Comparison of ENCODE assay signal across 27 cellular contexts in the genomic region with DNA sequence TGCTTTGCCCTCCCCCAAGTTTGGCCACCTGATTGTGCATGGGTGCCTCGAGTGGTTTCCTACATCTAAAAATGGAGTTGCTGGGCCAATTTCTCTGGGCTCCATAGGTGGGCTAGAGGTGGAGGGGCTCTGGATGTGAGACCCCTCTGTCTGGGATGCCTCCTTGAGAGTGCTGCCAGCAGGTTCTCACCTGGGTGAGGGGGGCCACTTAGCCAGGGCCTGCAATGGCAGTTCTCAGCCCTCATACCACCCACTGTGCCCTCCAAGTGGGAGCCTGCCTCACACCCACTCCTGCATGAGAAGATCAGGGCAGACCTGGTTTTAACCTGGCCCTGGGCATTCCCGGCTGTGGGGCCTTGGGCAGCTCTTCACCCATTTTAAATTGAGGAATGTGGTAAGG.
DNase-seq lines count a peak whose midpoint lies in the region; TF ChIP-seq lines count a peak whose summit lies in the region.
"Had no signal": no experiment of that assay in that cellular context is flagged by ENCODE, and none has a peak within 500 bp of the region (broad histone marks: within the 10 kb centered on the region; RNA-seq: fewer than 3 reads in every experiment).

No MANE protein-coding gene starts in this region.

- H3K36me3 ChIP-seq in HEK293 (ENCODE audit: control insufficient read depth in 2 of 2, insufficient read depth in 1 of 2, low read length in 2 of 2) (peaks cover 0 to 89% of the 10 kb centered on the region in 2 experiments), Peyer's patch (peaks cover 0 to 79% (median 0%) of the 10 kb centered on the region in 3 donors), sigmoid colon (peaks cover 0 to 73% (median 15%) of the 10 kb centered on the region in 4 donors)

- TF ChIP-seq CTCF in HEK293 (tag by site-specific recombination; IDR thresholded peaks at IDR 0.05) (no peak), Peyer's patch (IDR thresholded peaks at IDR 0.05) (no peak), sigmoid colon (IDR thresholded peaks at IDR 0.05) (no peak)

- intact Hi-C loops in sigmoid colon (cut with DNase I), result no loop called here

- WGBS in sigmoid colon, 2 donors, result 89% methylated on average over 2 of the region's 2 CpGs

- no peaks in the 10 kb centered on the region for H3K27me3 ChIP-seq in Peyer's patch
- H3K27me3 ChIP-seq in sigmoid colon, result no peaks in the 10 kb centered on the region

- peak in 2 of 3 donors; percentile 18 to 27 for DNase-seq in Peyer's patch
- DNase-seq in islet precursor cell, result peak; percentile 42
- peak; percentile 54 for DNase-seq in sigmoid colon
- no peak for DNase-seq in NCI-H2107 (lab: John Stamatoyannopoulos, UW)
- no peak for DNase-seq in NCI-H2029 (lab: John Stamatoyannopoulos, UW)
- DNase-seq in GF-D8 (lab: John Stamatoyannopoulos, UW), result no peak
- DNase-seq in RKO (ENCODE audit: low spot score), result no peak
- DNase-seq: Caco-2; CD8-positive, alpha-beta T cell; DMS 273 treated with DMSO at 0.1 percent for 48 hours; DMS79; EL; GDM1; KBM-7; NCI-H1105 treated with DMSO at 0.1 percent for 48 hours; NCI-H146; NCI-H1930; NCI-H446 treated with DMSO at 0.1 percent for 48 hours; NCI-H526; NCI-H82; NK-92 treated with Interleukin-12 subunit alpha and Interleukin-12 subunit beta, amount 100 ng/mL, for 24 hours; PC-9; SIG-M5 had no signal

- CTCF ChIA-PET in HEK293 (lab: Yijun Ruan, JAX), result interaction anchor here (1.0 kb wide), 2 partner anchors 16 to 62 kb away, joined by 3 read pairs; no protein-coding TSS in a partner anchor

- POLR2A ChIA-PET in HEK293 (lab: Yijun Ruan, JAX), result no interaction called here

- H3K9me3 ChIP-seq in HEK293 (ENCODE audit: control insufficient read depth, insufficient read depth, low read depth, low read length), result no peaks in the 10 kb centered on the region
- H3K9me3 ChIP-seq in Peyer's patch, result no peaks in the 10 kb centered on the region
- no peaks in the 10 kb centered on the region for H3K9me3 ChIP-seq in sigmoid colon
- H3K9me3 ChIP-seq: Caco-2 had no signal

- no peak for TF ChIP-seq EP300 in sigmoid colon (IDR thresholded peaks at IDR 0.05)

- H3K4me3 ChIP-seq in HEK293 (ENCODE audit: low read depth, low read length) (no peak overlapping the region), Peyer's patch (no peak overlapping the region), sigmoid colon (no peak overlapping the region)
- H3K4me3 ChIP-seq: PC-9, SK-N-MC had no signal

- H3K4me1 ChIP-seq in HEK293 (ENCODE audit: control insufficient read depth, insufficient read depth, low read length) (no peaks in the 10 kb centered on the region), Peyer's patch (no peaks in the 10 kb centered on the region), sigmoid colon (peaks cover 0 to 12% (median 0%) of the 10 kb centered on the region in 4 donors)
- H3K4me1 ChIP-seq: Caco-2 had no signal

- no peak for TF ChIP-seq POLR2A in Peyer's patch (IDR thresholded peaks at IDR 0.05)
- TF ChIP-seq POLR2A in sigmoid colon (IDR thresholded peaks at IDR 0.05), result no peak

- H3K27ac ChIP-seq in HEK293 (ENCODE audit: extremely low read depth, low read depth, low read length), result no peak overlapping the region
- no peak overlapping the region for H3K27ac ChIP-seq in Peyer's patch
- no peak overlapping the region for H3K27ac ChIP-seq in sigmoid colon
- H3K27ac ChIP-seq: C4-2B, PC-9, RWPE1, SK-N-MC had no signal

TF ChIP-seq in HEK293, 187 proteins besides CTCF, POLR2A, EP300 and RAD21:
- TF ChIP-seq ZFHX2 (tag by site-specific recombination; conservative IDR thresholded peaks at IDR 0.05), result 0 out of 2 replicates have a peak, but pooled peaks have one; percentile 20
- TF ChIP-seq KLF10 (tag by site-specific recombination; IDR thresholded peaks at IDR 0.05), result no peak

Comparison
In these comparisons a context has a peak if more than half of its experiments do, and no peak if none do; other contexts are left out.
1. DNase-seq: peak in Peyer's patch (2 of 3), islet precursor cell (single experiment) and sigmoid colon (single experiment); none in NCI-H2107 (single experiment), NCI-H2029 (single experiment), GF-D8 (single experiment) and RKO (single experiment).